ENCODE assay signal across 8 cellular contexts in the genomic region with DNA sequence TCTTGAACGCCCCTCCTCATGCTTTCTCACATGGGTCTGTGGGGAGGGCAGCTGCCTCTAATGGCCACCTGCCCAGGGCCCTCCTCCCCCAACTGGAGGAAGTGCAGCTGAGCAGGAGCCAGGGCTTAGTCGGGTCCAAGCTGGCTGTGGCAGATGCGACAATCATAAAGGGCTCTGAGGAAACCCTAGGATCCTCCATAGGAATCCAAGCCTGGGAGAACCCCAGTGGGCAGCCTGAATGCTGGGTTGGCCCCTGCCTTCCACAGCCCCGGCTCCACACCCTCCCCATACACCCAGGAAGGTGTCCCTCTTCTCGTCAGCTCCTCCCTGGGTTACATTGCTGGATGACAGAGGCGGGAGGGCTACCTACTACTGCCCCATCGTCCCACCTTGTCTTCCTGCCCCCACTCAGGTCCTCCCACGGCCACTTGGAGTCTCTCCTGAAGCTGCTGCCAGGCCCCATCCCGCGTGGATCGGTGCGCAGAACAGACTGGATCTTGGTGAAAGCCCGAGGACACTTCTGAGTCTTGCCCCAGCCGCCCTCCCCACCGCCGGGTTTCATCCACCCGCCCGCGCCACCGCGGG. TPM values are rescaled to one million over a fixed set of nuclear protein-coding genes. Genes with fewer than 3 reads are reported as not detected.
DNase-seq lines count a peak whose midpoint lies in the region; ATAC-seq lines count a peak whose summit lies in the region.

No MANE protein-coding gene starts in this region.

- no peak overlapping the region for H3K27ac ChIP-seq in SJSA1

- H3K4me3 ChIP-seq in SJSA1: peak overlapping the region; percentile 45
- H3K4me3 ChIP-seq in skeletal muscle cell (ENCODE audit: low read depth, low read length): peak overlapping the region; percentile 43

- no peaks in the 10 kb centered on the region for H3K27me3 ChIP-seq in SJSA1 (replicated peaks)

- H3K36me3 ChIP-seq in SJSA1: no peaks in the 10 kb centered on the region

- intact Hi-C loops in left cardiac atrium (cut with DNase I): no loop called here

- H3K4me1 ChIP-seq in SJSA1 (replicated peaks): peaks cover 17% of the 10 kb centered on the region

- ATAC-seq in left cardiac atrium: peak in 1 of 2 donors; percentile 21
- no peak for ATAC-seq in HG03520 (IDR thresholded peaks at IDR 0.05; ENCODE audit: unreplicated experiment)

- peak; percentile 72 for DNase-seq in DMS 273 (lab: John Stamatoyannopoulos, UW; ENCODE audit: unreplicated experiment)
- no peak for DNase-seq in DMS 273 treated with DMSO at 0.1 percent for 48 hours (lab: John Stamatoyannopoulos, UW)
- DNase-seq in SJSA1 (ENCODE audit: low read depth in 1 of 2, low spot score in 2 of 2): no peak
- peak; percentile 21 for DNase-seq in left cardiac atrium
- DNase-seq in skeletal muscle cell (ENCODE audit: low read depth): no peak
- no peak for DNase-seq in HuH-7 (ENCODE audit: low spot score)
- no peak for DNase-seq in NCI-H1436 (lab: John Stamatoyannopoulos, UW)

- no peaks in the 10 kb centered on the region for H3K9me3 ChIP-seq in SJSA1 (replicated peaks)

RNA-seq across cellular contexts. Expression of gene CBFB, which starts 15.6 kb away (rescaled TPM):
- 170 and 181 TPM in 2 replicates for total RNA-seq in SJSA1 (2014; rRNA removed; shearing (Covaris generic))
- total RNA-seq in left cardiac atrium: 10 to 100 TPM; 29.2 to 34.6 TPM

RNA-seq across cellular contexts. Expression of gene CES4A, which starts 24.9 kb away (rescaled TPM):
- not detected in 2 replicates for total RNA-seq in SJSA1 (2014; rRNA removed; shearing (Covaris generic))
- total RNA-seq in left cardiac atrium: 1 to 10 TPM; 5.2 to 8.5 TPM

RNA-seq across cellular contexts. Expression of gene CES3, which starts 52.3 kb away (rescaled TPM):
- total RNA-seq in SJSA1 (2014; rRNA removed; shearing (Covaris generic)): not detected in 2 replicates
- 1 to 10 TPM in 1 of 2 donors, under 1 TPM in 1; 0.63 to 1.4 TPM for total RNA-seq in left cardiac atrium

Comparison
In these comparisons a context has a peak if more than half of its experiments do, and no peak if none do; other contexts are left out.
1. DNase-seq: peak in DMS 273 (single experiment) and left cardiac atrium (single experiment); none in DMS 273 treated with DMSO at 0.1 percent for 48 hours (single experiment), SJSA1 (0 of 2), skeletal muscle cell (single experiment), HuH-7 (single experiment) and NCI-H1436 (single experiment).